8 cellular contexts compared by ENCODE assay signal in genomic region chr17:30477758-30478115, GRCh38. TPM values are rescaled to one million over a fixed set of nuclear protein-coding genes. Genes with fewer than 3 reads are reported as not detected.
DNase-seq lines count a peak whose midpoint lies in the region; ATAC-seq lines count a peak whose summit lies in the region.

No MANE protein-coding gene starts in this region.

- peak overlapping the region; percentile 82 for H3K4me3 ChIP-seq in rectal smooth muscle tissue (ENCODE audit: low read length)

- no peaks in the 10 kb centered on the region for H3K36me3 ChIP-seq in rectal smooth muscle tissue (ENCODE audit: control insufficient read depth, insufficient read depth, low read length)

- peak overlapping the region; percentile 90 for H3K27ac ChIP-seq in rectal smooth muscle tissue (ENCODE audit: low read depth, low read length)

- peak overlapping the region; percentile 98 for H3K27ac Mint-ChIP-seq in activated T-helper 1 cell treated with anti-CD3 and anti-CD28 coated beads, Interleukin-12 subunit alpha, Interleukin-12 subunit beta, Interleukin-2, Interleukin-4 antibody, amounts not matched to agents 30 ng/mL and 10 ng/mL and 1 ng/mL, durations not matched to agents 14 hours and 24 hours and 36 hours

- H3K4me1 Mint-ChIP-seq in activated T-helper 1 cell treated with anti-CD3 and anti-CD28 coated beads, Interleukin-12 subunit alpha, Interleukin-12 subunit beta, Interleukin-2, Interleukin-4 antibody, amounts not matched to agents 30 ng/mL and 10 ng/mL and 1 ng/mL, durations not matched to agents 14 hours and 24 hours and 36 hours (ENCODE audit: low read depth) = peaks cover 34% of the 10 kb centered on the region

- H3K4me3 Mint-ChIP-seq in activated T-helper 1 cell treated with anti-CD3 and anti-CD28 coated beads, Interleukin-12 subunit alpha, Interleukin-12 subunit beta, Interleukin-2, Interleukin-4 antibody, amounts not matched to agents 30 ng/mL and 10 ng/mL and 1 ng/mL, durations not matched to agents 14 hours and 24 hours and 36 hours = peak overlapping the region; percentile 98

- DNase-seq in CMK (ENCODE audit: low read depth) (peak; percentile 12), Right ventricle myocardium superior (no peak), NCI-H1092 treated with DMSO at 0.1 percent for 48 hours (lab: John Stamatoyannopoulos, UW) (no peak), NCI-H526 treated with DMSO at 0.1 percent for 48 hours (lab: John Stamatoyannopoulos, UW) (no peak), NCI-H2107 (lab: John Stamatoyannopoulos, UW) (no peak)
- peak; percentile 6 for DNase-seq in activated T-helper 1 cell treated with anti-CD3 and anti-CD28 coated beads, Interleukin-12 subunit alpha, Interleukin-12 subunit beta, Interleukin-2, Interleukin-4 antibody, amounts not matched to agents 30 ng/mL and 10 ng/mL and 1 ng/mL, durations not matched to agents 14 hours and 24 hours and 36 hours (ENCODE audit: low spot score)

- no peaks in the 10 kb centered on the region for H3K9me3 Mint-ChIP-seq in activated T-helper 1 cell treated with anti-CD3 and anti-CD28 coated beads, Interleukin-12 subunit alpha, Interleukin-12 subunit beta, Interleukin-2, Interleukin-4 antibody, amounts not matched to agents 30 ng/mL and 10 ng/mL and 1 ng/mL, durations not matched to agents 14 hours and 24 hours and 36 hours

- intact Hi-C loops in activated T-helper 1 cell treated with anti-CD3 and anti-CD28 coated beads, Interleukin-12 subunit alpha, Interleukin-12 subunit beta, Interleukin-2, Interleukin-4 antibody, amounts not matched to agents 30 ng/mL and 10 ng/mL and 1 ng/mL, durations not matched to agents 14 hours and 24 hours and 36 hours (cut with micrococcal nuclease) = loop anchor here (1.0 to 5.0 kb wide), 9 partner anchors 99 to 361 kb away; partner anchors contain the start of genes BLMH, CPD, CRLF3 and NSRP1
- intact Hi-C loops in Right ventricle myocardium superior (cut with DNase I) = loop anchor here (5.0 kb wide), 1 partner anchor 125 kb away; no protein-coding TSS in a partner anchor

- ATAC-seq in HG02973 (IDR thresholded peaks at IDR 0.05; ENCODE audit: unreplicated experiment) (peak; percentile 38), Right ventricle myocardium superior (ENCODE audit: poor library complexity) (peak; percentile 8)

- H3K27me3 ChIP-seq in rectal smooth muscle tissue (ENCODE audit: control insufficient read depth, insufficient read depth, low read length) = no peaks in the 10 kb centered on the region

- peaks cover 11% of the 10 kb centered on the region for H3K4me1 ChIP-seq in rectal smooth muscle tissue (ENCODE audit: control insufficient read depth, insufficient read depth, low read length)

- peaks cover 18% of the 10 kb centered on the region for H3K36me3 Mint-ChIP-seq in activated T-helper 1 cell treated with anti-CD3 and anti-CD28 coated beads, Interleukin-12 subunit alpha, Interleukin-12 subunit beta, Interleukin-2, Interleukin-4 antibody, amounts not matched to agents 30 ng/mL and 10 ng/mL and 1 ng/mL, durations not matched to agents 14 hours and 24 hours and 36 hours (ENCODE audit: low read depth)

- no peaks in the 10 kb centered on the region for H3K27me3 Mint-ChIP-seq in activated T-helper 1 cell treated with anti-CD3 and anti-CD28 coated beads, Interleukin-12 subunit alpha, Interleukin-12 subunit beta, Interleukin-2, Interleukin-4 antibody, amounts not matched to agents 30 ng/mL and 10 ng/mL and 1 ng/mL, durations not matched to agents 14 hours and 24 hours and 36 hours (ENCODE audit: insufficient read depth)

- H3K9ac ChIP-seq in rectal smooth muscle tissue (ENCODE audit: low read length) = peak overlapping the region; percentile 87

RNA-seq across cellular contexts. Expression of gene GOSR1, which starts 0.5 kb away (rescaled TPM):
- total RNA-seq in activated T-helper 1 cell treated with anti-CD3 and anti-CD28 coated beads, Interleukin-12 subunit alpha, Interleukin-12 subunit beta, Interleukin-2, Interleukin-4 antibody, amounts not matched to agents 30 ng/mL and 10 ng/mL and 1 ng/mL, durations not matched to agents 14 hours and 24 hours and 36 hours = 61.5 and 66.6 TPM in 2 replicates
- 29.7 TPM for total RNA-seq in Right ventricle myocardium superior

Comparison
In these comparisons a context has a peak if more than half of its experiments do, and no peak if none do; other contexts are left out.
1. DNase-seq: peak in CMK (single experiment) and activated T-helper 1 cell treated with anti-CD3 and anti-CD28 coated beads, Interleukin-12 subunit alpha, Interleukin-12 subunit beta, Interleukin-2, Interleukin-4 antibody, amounts not matched to agents 30 ng/mL and 10 ng/mL and 1 ng/mL, durations not matched to agents 14 hours and 24 hours and 36 hours (single experiment); none in Right ventricle myocardium superior (single experiment), NCI-H1092 treated with DMSO at 0.1 percent for 48 hours (single experiment), NCI-H526 treated with DMSO at 0.1 percent for 48 hours (single experiment) and NCI-H2107 (single experiment).